In the genomic region with DNA sequence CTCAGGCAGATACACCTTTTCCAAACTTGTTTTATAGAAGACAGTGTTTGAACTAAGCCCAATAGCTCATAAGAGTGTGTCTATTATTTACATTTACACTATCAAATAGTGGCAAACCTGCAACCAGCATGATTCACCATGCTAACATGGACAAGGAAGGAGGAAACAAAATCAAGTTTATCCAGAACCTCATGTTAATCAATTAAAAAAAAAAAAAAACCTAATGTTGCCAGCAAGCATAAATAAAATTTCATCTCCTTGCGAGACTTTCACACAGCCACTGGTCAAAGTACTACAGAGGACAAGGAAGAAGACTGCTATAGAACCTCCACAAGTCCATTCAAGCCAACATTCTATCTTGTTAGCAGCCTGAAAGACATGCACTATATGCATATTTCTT, we compare ENCODE assay signal across 25 cellular contexts. TPM values are rescaled to one million over a fixed set of nuclear protein-coding genes. Genes with fewer than 3 reads are reported as not detected.
DNase-seq lines count a peak whose midpoint lies in the region; ATAC-seq, FAIRE-seq and TF ChIP-seq lines count a peak whose summit lies in the region.
"Had no signal": no experiment of that assay in that cellular context is flagged by ENCODE, and none has a peak within 500 bp of the region (broad histone marks: within the 10 kb centered on the region; RNA-seq: fewer than 3 reads in every experiment).

No MANE protein-coding gene starts in this region.

- DNase-seq in LoVo (ENCODE audit: low spot score) = peak; percentile 20
- DNase-seq in mucosa of descending colon = no peak
- DNase-seq in activated CD4-positive, alpha-beta T cell treated with anti-CD3 and anti-CD28 coated beads for 4 hours = no peak
- DNase-seq in NOMO-1 treated with dmso at 0.1 percent for 144 hours (lab: John Stamatoyannopoulos, UW; ENCODE audit: unreplicated experiment) = no peak
- no peak for DNase-seq in cerebellar cortex (ENCODE audit: low spot score)
- DNase-seq: activated CD4-positive, alpha-beta memory T cell treated with anti-CD3 and anti-CD28 coated beads for 36 hours; activated CD8-positive, alpha-beta memory T cell treated with anti-CD3 and anti-CD28 coated beads, Interleukin-2, amount 50 U/mL, for 48 hours; aorta; BE2C; caudate nucleus; EL; heart right ventricle; MG63; NCI-H1417; NCI-H2081 treated with DMSO at 0.1 percent for 48 hours; NCI-H446; NCI-H82; right lobe of liver; SHP77; stimulated activated naive CD4-positive, alpha-beta T cell treated with Interleukin-2 at 50 U/mL for 16 hours; T1000 had no signal

- H3K9me3 ChIP-seq in mucosa of descending colon = no peaks in the 10 kb centered on the region
- H3K9me3 ChIP-seq: BE2C, heart right ventricle, MG63, right lobe of liver had no signal

- ATAC-seq in mucosa of descending colon = peak; percentile 92
- no peak for ATAC-seq in GM21576 (IDR thresholded peaks at IDR 0.05; ENCODE audit: unreplicated experiment)
- ATAC-seq: activated T-helper 17 cell treated with anti-CD3 and anti-CD28 coated beads, Interleukin-2, amount 50 U/mL, for 72 hours; heart right ventricle had no signal

- H3K36me3 ChIP-seq in mucosa of descending colon (ENCODE audit: low read depth) = no peaks in the 10 kb centered on the region

- TF ChIP-seq CTCF in 22Rv1 (IDR thresholded peaks at IDR 0.05) (no peak), mucosa of descending colon (IDR thresholded peaks at IDR 0.05) (no peak)

- no peak overlapping the region for H3K4me3 ChIP-seq in mucosa of descending colon
- H3K4me3 ChIP-seq: heart right ventricle, MG63, right lobe of liver had no signal

- intact Hi-C loops in mucosa of descending colon (cut with DNase I, micrococcal nuclease) = no loop called here

- peak overlapping the region; percentile 41 for H3K27ac ChIP-seq in 22Rv1
- H3K27ac ChIP-seq: heart right ventricle, right lobe of liver had no signal

- H3K4me1 ChIP-seq in mucosa of descending colon (ENCODE audit: low read depth) = peaks cover 45% of the 10 kb centered on the region
- H3K4me1 ChIP-seq: BE2C had no signal

- FAIRE-seq in colon (lab: Jason Lieb, UNC) = peak; percentile 58

RNA-seq across cellular contexts. Expression of a gene that starts 9.8 kb away (rescaled TPM):
- 100 to 1,000 TPM; 188 to 241 (median 212) TPM for total RNA-seq in mucosa of descending colon
